Comparison of ENCODE assay signal across 1 cellular context in the genomic region with DNA sequence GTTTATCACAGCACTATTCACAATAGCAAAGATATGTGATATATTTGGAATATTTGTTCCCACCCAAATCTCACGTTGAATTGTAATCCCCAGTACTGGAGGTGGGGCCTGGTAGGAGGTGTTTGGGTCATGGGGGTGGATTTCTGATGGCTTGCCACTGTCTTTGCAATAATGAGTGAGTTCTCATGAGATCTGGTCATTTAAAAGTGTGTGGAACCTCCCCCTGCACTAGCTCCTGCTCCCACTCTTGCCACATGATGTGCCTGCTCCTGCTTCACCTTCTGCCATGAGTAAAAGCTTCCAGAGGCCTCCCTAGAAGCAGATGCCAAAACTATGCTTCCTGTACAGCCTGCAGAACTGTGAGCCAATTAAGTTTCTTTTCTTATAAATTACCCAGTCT.
TF ChIP-seq lines count a peak whose summit lies in the region.

No MANE protein-coding gene starts in this region.

TF ChIP-seq in WTC11, 78 proteins besides CTCF, POLR2A, EP300 and RAD21 (continued from another document):
- TF ChIP-seq, protein P1, sequence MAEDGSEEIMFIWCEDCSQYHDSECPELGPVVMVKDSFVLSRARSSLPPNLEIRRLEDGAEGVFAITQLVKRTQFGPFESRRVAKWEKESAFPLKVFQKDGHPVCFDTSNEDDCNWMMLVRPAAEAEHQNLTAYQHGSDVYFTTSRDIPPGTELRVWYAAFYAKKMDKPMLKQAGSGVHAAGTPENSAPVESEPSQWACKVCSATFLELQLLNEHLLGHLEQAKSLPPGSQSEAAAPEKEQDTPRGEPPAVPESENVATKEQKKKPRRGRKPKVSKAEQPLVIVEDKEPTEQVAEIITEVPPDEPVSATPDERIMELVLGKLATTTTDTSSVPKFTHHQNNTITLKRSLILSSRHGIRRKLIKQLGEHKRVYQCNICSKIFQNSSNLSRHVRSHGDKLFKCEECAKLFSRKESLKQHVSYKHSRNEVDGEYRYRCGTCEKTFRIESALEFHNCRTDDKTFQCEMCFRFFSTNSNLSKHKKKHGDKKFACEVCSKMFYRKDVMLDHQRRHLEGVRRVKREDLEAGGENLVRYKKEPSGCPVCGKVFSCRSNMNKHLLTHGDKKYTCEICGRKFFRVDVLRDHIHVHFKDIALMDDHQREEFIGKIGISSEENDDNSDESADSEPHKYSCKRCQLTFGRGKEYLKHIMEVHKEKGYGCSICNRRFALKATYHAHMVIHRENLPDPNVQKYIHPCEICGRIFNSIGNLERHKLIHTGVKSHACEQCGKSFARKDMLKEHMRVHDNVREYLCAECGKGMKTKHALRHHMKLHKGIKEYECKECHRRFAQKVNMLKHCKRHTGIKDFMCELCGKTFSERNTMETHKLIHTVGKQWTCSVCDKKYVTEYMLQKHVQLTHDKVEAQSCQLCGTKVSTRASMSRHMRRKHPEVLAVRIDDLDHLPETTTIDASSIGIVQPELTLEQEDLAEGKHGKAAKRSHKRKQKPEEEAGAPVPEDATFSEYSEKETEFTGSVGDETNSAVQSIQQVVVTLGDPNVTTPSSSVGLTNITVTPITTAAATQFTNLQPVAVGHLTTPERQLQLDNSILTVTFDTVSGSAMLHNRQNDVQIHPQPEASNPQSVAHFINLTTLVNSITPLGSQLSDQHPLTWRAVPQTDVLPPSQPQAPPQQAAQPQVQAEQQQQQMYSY (CRISPR knock-in tag; IDR thresholded peaks at IDR 0.05): no peak
- TF ChIP-seq, protein P2, sequence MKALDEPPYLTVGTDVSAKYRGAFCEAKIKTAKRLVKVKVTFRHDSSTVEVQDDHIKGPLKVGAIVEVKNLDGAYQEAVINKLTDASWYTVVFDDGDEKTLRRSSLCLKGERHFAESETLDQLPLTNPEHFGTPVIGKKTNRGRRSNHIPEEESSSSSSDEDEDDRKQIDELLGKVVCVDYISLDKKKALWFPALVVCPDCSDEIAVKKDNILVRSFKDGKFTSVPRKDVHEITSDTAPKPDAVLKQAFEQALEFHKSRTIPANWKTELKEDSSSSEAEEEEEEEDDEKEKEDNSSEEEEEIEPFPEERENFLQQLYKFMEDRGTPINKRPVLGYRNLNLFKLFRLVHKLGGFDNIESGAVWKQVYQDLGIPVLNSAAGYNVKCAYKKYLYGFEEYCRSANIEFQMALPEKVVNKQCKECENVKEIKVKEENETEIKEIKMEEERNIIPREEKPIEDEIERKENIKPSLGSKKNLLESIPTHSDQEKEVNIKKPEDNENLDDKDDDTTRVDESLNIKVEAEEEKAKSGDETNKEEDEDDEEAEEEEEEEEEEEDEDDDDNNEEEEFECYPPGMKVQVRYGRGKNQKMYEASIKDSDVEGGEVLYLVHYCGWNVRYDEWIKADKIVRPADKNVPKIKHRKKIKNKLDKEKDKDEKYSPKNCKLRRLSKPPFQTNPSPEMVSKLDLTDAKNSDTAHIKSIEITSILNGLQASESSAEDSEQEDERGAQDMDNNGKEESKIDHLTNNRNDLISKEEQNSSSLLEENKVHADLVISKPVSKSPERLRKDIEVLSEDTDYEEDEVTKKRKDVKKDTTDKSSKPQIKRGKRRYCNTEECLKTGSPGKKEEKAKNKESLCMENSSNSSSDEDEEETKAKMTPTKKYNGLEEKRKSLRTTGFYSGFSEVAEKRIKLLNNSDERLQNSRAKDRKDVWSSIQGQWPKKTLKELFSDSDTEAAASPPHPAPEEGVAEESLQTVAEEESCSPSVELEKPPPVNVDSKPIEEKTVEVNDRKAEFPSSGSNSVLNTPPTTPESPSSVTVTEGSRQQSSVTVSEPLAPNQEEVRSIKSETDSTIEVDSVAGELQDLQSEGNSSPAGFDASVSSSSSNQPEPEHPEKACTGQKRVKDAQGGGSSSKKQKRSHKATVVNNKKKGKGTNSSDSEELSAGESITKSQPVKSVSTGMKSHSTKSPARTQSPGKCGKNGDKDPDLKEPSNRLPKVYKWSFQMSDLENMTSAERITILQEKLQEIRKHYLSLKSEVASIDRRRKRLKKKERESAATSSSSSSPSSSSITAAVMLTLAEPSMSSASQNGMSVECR (CRISPR knock-in tag; IDR thresholded peaks at IDR 0.05; ENCODE audit: borderline replicate concordance): no peak
- TF ChIP-seq, protein P3, sequence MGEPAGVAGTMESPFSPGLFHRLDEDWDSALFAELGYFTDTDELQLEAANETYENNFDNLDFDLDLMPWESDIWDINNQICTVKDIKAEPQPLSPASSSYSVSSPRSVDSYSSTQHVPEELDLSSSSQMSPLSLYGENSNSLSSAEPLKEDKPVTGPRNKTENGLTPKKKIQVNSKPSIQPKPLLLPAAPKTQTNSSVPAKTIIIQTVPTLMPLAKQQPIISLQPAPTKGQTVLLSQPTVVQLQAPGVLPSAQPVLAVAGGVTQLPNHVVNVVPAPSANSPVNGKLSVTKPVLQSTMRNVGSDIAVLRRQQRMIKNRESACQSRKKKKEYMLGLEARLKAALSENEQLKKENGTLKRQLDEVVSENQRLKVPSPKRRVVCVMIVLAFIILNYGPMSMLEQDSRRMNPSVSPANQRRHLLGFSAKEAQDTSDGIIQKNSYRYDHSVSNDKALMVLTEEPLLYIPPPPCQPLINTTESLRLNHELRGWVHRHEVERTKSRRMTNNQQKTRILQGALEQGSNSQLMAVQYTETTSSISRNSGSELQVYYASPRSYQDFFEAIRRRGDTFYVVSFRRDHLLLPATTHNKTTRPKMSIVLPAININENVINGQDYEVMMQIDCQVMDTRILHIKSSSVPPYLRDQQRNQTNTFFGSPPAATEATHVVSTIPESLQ (CRISPR knock-in tag; IDR thresholded peaks at IDR 0.05): no peak
- TF ChIP-seq FOXP1 (CRISPR knock-in tag; IDR thresholded peaks at IDR 0.05; ENCODE audit: borderline replicate concordance): no peak
- no peak for TF ChIP-seq ESRRA (CRISPR knock-in tag; IDR thresholded peaks at IDR 0.05; ENCODE audit: borderline replicate concordance)
